In genomic region chr4:52939739-52940138, GRCh38 we compare ENCODE assay signal across 10 cellular contexts.
"Had no signal": no experiment of that assay in that cellular context is flagged by ENCODE, and none has a peak within 500 bp of the region (broad histone marks: within the 10 kb centered on the region; RNA-seq: fewer than 3 reads in every experiment).

No MANE protein-coding gene starts in this region.

- H3K27ac ChIP-seq: testis had no signal

- H3K4me1 Mint-ChIP-seq: activated naive CD4-positive, alpha-beta T cell treated with anti-CD3 and anti-CD28 coated beads, Interleukin-2, amount 50 U/mL, for 24 hours; central memory CD8-positive, alpha-beta T cell had no signal

- DNase-seq: activated T-cell treated with anti-CD3 and anti-CD28 coated beads, Interleukin-2, amount 50 U/mL, for 1 hour; dermis blood vessel endothelial cell; glutamatergic neuron; nephron progenitor cell; stimulated activated CD4-positive, alpha-beta T cell treated with anti-CD3 and anti-CD28 coated beads, Interleukin-4, amount 100 ng/mL, for 24 hours; T-helper 2 cell; testis had no signal

- H3K27me3 ChIP-seq: testis had no signal

- H3K9me3 Mint-ChIP-seq: central memory CD8-positive, alpha-beta T cell; stimulated activated naive CD8-positive, alpha-beta T cell treated with anti-CD3 and anti-CD28 coated beads, Interleukin-15, Interleukin-2, amounts not matched to agents 100 ng/mL and 50 ng/mL, for 24 hours had no signal

- H3K27me3 Mint-ChIP-seq: activated naive CD4-positive, alpha-beta T cell treated with anti-CD3 and anti-CD28 coated beads, Interleukin-2, amount 50 U/mL, for 24 hours; central memory CD8-positive, alpha-beta T cell; stimulated activated naive CD8-positive, alpha-beta T cell treated with anti-CD3 and anti-CD28 coated beads, Interleukin-15, Interleukin-2, amounts not matched to agents 100 ng/mL and 50 ng/mL, for 24 hours had no signal

- H3K4me3 Mint-ChIP-seq: activated naive CD4-positive, alpha-beta T cell treated with anti-CD3 and anti-CD28 coated beads, Interleukin-2, amount 50 U/mL, for 24 hours; central memory CD8-positive, alpha-beta T cell; nephron progenitor cell; stimulated activated naive CD8-positive, alpha-beta T cell treated with anti-CD3 and anti-CD28 coated beads, Interleukin-15, Interleukin-2, amounts not matched to agents 100 ng/mL and 50 ng/mL, for 24 hours had no signal

- H3K27ac Mint-ChIP-seq: activated naive CD4-positive, alpha-beta T cell treated with anti-CD3 and anti-CD28 coated beads, Interleukin-2, amount 50 U/mL, for 24 hours; nephron progenitor cell; stimulated activated naive CD8-positive, alpha-beta T cell treated with anti-CD3 and anti-CD28 coated beads, Interleukin-15, Interleukin-2, amounts not matched to agents 100 ng/mL and 50 ng/mL, for 24 hours had no signal

- H3K4me3 ChIP-seq: testis had no signal

- H3K9me3 ChIP-seq: testis had no signal
